1 cellular context compared by ENCODE assay signal in genomic region chr11:34317038-34317360, GRCh38.
TF ChIP-seq lines count a peak whose summit lies in the region.

No MANE protein-coding gene starts in this region.

TF ChIP-seq in A549, 52 proteins besides CTCF, POLR2A, EP300 and RAD21 (continued from another document):
- TF ChIP-seq SMC3 (IDR thresholded peaks at IDR 0.05) (no peak), E2F6 (IDR thresholded peaks at IDR 0.05; ENCODE audit: borderline replicate concordance, low read depth) (no peak), EHF (CRISPR knock-in tag; IDR thresholded peaks at IDR 0.05) (no peak), HMGXB4 (CRISPR knock-in tag; IDR thresholded peaks at IDR 0.05; ENCODE audit: borderline replicate concordance) (no peak), ESRRA (IDR thresholded peaks at IDR 0.05; ENCODE audit: borderline replicate concordance, low read length) (no peak), MAFK (IDR thresholded peaks at IDR 0.05; ENCODE audit: partially characterized antibody) (no peak), ZC3H11A (IDR thresholded peaks at IDR 0.05) (no peak), REST (IDR thresholded peaks at IDR 0.05) (no peak), JUNB (IDR thresholded peaks at IDR 0.05) (no peak), CHD4 (IDR thresholded peaks at IDR 0.05; ENCODE audit: borderline replicate concordance) (no peak), PBX3 (IDR thresholded peaks at IDR 0.05) (no peak), JUN (IDR thresholded peaks at IDR 0.05) (no peak), TP53 (CRISPR knock-in tag; IDR thresholded peaks at IDR 0.05) (no peak)
- TF ChIP-seq, protein P1, sequence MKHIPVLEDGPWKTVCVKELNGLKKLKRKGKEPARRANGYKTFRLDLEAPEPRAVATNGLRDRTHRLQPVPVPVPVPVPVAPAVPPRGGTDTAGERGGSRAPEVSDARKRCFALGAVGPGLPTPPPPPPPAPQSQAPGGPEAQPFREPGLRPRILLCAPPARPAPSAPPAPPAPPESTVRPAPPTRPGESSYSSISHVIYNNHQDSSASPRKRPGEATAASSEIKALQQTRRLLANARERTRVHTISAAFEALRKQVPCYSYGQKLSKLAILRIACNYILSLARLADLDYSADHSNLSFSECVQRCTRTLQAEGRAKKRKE (CRISPR knock-in tag; IDR thresholded peaks at IDR 0.05; ENCODE audit: low read depth) = no peak
